In genomic region chrX:71619193-71619592, GRCh38 we compare ENCODE assay signal across 14 cellular contexts. TPM values are rescaled to one million over a fixed set of nuclear protein-coding genes. Genes with fewer than 3 reads are reported as not detected.
DNase-seq lines count a peak whose midpoint lies in the region; ATAC-seq lines count a peak whose summit lies in the region.
"Had no signal": no experiment of that assay in that cellular context is flagged by ENCODE, and none has a peak within 500 bp of the region (broad histone marks: within the 10 kb centered on the region; RNA-seq: fewer than 3 reads in every experiment).

No MANE protein-coding gene starts in this region.

- no peak overlapping the region for H3K18ac ChIP-seq in trophoblast cell (ENCODE audit: low read length)

- WGBS in trophoblast cell (ENCODE audit: extremely low coverage, insufficient coverage, insufficient read length): no CpG with 5 or more reads among the region's 8 CpGs

- H2BK5ac ChIP-seq in trophoblast cell (ENCODE audit: low read depth, low read length, poor library complexity): no peak overlapping the region

- ATAC-seq in HG03135 (IDR thresholded peaks at IDR 0.05; ENCODE audit: unreplicated experiment) (peak; percentile 33), GM21515 (IDR thresholded peaks at IDR 0.05; ENCODE audit: unreplicated experiment) (no peak), HG03095 (IDR thresholded peaks at IDR 0.05; ENCODE audit: unreplicated experiment) (no peak)
- ATAC-seq: Panc1 had no signal

- no peak overlapping the region for H2AK5ac ChIP-seq in trophoblast cell (ENCODE audit: low read length)

- no peak overlapping the region for H3K9ac ChIP-seq in trophoblast cell (ENCODE audit: low read length)
- H3K9ac ChIP-seq: parathyroid adenoma had no signal

- no peak overlapping the region for H2BK12ac ChIP-seq in trophoblast cell (ENCODE audit: low read length)

- no peak overlapping the region for H3K14ac ChIP-seq in trophoblast cell (ENCODE audit: low read length)

- H3K27me3 ChIP-seq in trophoblast cell (ENCODE audit: insufficient read depth, low read length): no peaks in the 10 kb centered on the region

- H3K4me1 Mint-ChIP-seq in activated naive CD4-positive, alpha-beta T cell treated with anti-CD3 and anti-CD28 coated beads, Interleukin-2, amount 50 U/mL, for 24 hours: peaks cover 72% of the 10 kb centered on the region

- peaks cover 0 to 7% of the 10 kb centered on the region in 2 experiments for H3K4me1 ChIP-seq in trophoblast cell (ENCODE audit: control insufficient read depth in 1 of 2, insufficient read depth in 2 of 2, low read length in 2 of 2)
- H3K4me1 ChIP-seq: parathyroid adenoma had no signal

- H4K12ac ChIP-seq in trophoblast cell (ENCODE audit: low read depth, low read length): no peak overlapping the region

- no peak overlapping the region for H3K4me2 ChIP-seq in trophoblast cell (ENCODE audit: low read length)

- no peak overlapping the region for H3K27ac ChIP-seq in trophoblast cell (ENCODE audit: low read depth, low read length)
- H3K27ac ChIP-seq: adrenal gland, parathyroid adenoma had no signal

- H3K23ac ChIP-seq in trophoblast cell (ENCODE audit: low read length): no peak overlapping the region

- no peak overlapping the region for H4K8ac ChIP-seq in trophoblast cell (ENCODE audit: low read depth, low read length)

- DNase-seq in activated CD4-positive, alpha-beta T cell treated with anti-CD3 and anti-CD28 coated beads for 24 hours (ENCODE audit: low read depth in 2 of 2): peak; percentile 40 to 43
- peak; percentile 81 for DNase-seq in stimulated activated CD4-positive, alpha-beta T cell treated with anti-CD3 and anti-CD28 coated beads, Interleukin-4, amount 100 ng/mL, for 24 hours
- DNase-seq in trophoblast cell: no peak
- no peak for DNase-seq in cortex of kidney (lab: John Stamatoyannopoulos, UW)
- DNase-seq: adrenal gland, DMS153, erythroblast had no signal

- no peak overlapping the region for H3K4me3 ChIP-seq in trophoblast cell (ENCODE audit: low read depth, low read length)
- H3K4me3 ChIP-seq: adrenal gland had no signal

- peaks cover 13% of the 10 kb centered on the region for H3K36me3 Mint-ChIP-seq in activated naive CD4-positive, alpha-beta T cell treated with anti-CD3 and anti-CD28 coated beads, Interleukin-2, amount 50 U/mL, for 24 hours

- no peak overlapping the region for H2AFZ ChIP-seq in trophoblast cell (ENCODE audit: insufficient read depth, low read length, poor library complexity)
- H2AFZ ChIP-seq: parathyroid adenoma had no signal

- no peaks in the 10 kb centered on the region for H3K79me2 ChIP-seq in trophoblast cell (ENCODE audit: control insufficient read depth, insufficient read depth, low read length, poor library complexity)
- H3K79me2 ChIP-seq: parathyroid adenoma had no signal

- H2BK120ac ChIP-seq in trophoblast cell (ENCODE audit: insufficient read depth, low read length, poor library complexity): no peak overlapping the region

- H3K4ac ChIP-seq in trophoblast cell (ENCODE audit: low read depth, low read length): no peak overlapping the region

- H3K79me1 ChIP-seq in trophoblast cell (ENCODE audit: low read length): no peaks in the 10 kb centered on the region

- H3K36me3 ChIP-seq in trophoblast cell (ENCODE audit: control insufficient read depth in 1 of 2, insufficient read depth in 2 of 2, low read length in 2 of 2): no peaks in the 10 kb centered on the region

- no peaks in the 10 kb centered on the region for H3K9me3 Mint-ChIP-seq in activated naive CD4-positive, alpha-beta T cell treated with anti-CD3 and anti-CD28 coated beads, Interleukin-2, amount 50 U/mL, for 24 hours

- H3K27me3 Mint-ChIP-seq in activated naive CD4-positive, alpha-beta T cell treated with anti-CD3 and anti-CD28 coated beads, Interleukin-2, amount 50 U/mL, for 24 hours: no peaks in the 10 kb centered on the region

- no peak overlapping the region for H4K91ac ChIP-seq in trophoblast cell (ENCODE audit: low read depth, low read length)

- H3K27ac Mint-ChIP-seq in activated naive CD4-positive, alpha-beta T cell treated with anti-CD3 and anti-CD28 coated beads, Interleukin-2, amount 50 U/mL, for 24 hours: peak overlapping the region; percentile 99

- H3K4me3 Mint-ChIP-seq in activated naive CD4-positive, alpha-beta T cell treated with anti-CD3 and anti-CD28 coated beads, Interleukin-2, amount 50 U/mL, for 24 hours: peak overlapping the region; percentile 81

- H3K9me3 ChIP-seq in trophoblast cell (ENCODE audit: insufficient read depth, low read depth, low read length): no peaks in the 10 kb centered on the region
- H3K9me3 ChIP-seq: adrenal gland had no signal

RNA-seq across cellular contexts. Expression of gene CXCR3, which starts 0.9 kb away (rescaled TPM):
- polyA plus RNA-seq in trophoblast cell (2013): not detected in 2 replicates
- polyA plus RNA-seq: keratinocyte had no signal

RNA-seq across cellular contexts. Expression of gene GCNA, which starts 41.0 kb away (rescaled TPM):
- 0.68 and 0.70 TPM in 2 replicates for polyA plus RNA-seq in trophoblast cell (2013)

Comparison
In these comparisons a context has a peak if more than half of its experiments do, and no peak if none do; other contexts are left out.
1. DNase-seq: peak in activated CD4-positive, alpha-beta T cell treated with anti-CD3 and anti-CD28 coated beads for 24 hours (2 of 2) and stimulated activated CD4-positive, alpha-beta T cell treated with anti-CD3 and anti-CD28 coated beads, Interleukin-4, amount 100 ng/mL, for 24 hours (single experiment); none in trophoblast cell (0 of 2) and cortex of kidney (single experiment).